ENCODE assay signal across 21 cellular contexts in the genomic region with DNA sequence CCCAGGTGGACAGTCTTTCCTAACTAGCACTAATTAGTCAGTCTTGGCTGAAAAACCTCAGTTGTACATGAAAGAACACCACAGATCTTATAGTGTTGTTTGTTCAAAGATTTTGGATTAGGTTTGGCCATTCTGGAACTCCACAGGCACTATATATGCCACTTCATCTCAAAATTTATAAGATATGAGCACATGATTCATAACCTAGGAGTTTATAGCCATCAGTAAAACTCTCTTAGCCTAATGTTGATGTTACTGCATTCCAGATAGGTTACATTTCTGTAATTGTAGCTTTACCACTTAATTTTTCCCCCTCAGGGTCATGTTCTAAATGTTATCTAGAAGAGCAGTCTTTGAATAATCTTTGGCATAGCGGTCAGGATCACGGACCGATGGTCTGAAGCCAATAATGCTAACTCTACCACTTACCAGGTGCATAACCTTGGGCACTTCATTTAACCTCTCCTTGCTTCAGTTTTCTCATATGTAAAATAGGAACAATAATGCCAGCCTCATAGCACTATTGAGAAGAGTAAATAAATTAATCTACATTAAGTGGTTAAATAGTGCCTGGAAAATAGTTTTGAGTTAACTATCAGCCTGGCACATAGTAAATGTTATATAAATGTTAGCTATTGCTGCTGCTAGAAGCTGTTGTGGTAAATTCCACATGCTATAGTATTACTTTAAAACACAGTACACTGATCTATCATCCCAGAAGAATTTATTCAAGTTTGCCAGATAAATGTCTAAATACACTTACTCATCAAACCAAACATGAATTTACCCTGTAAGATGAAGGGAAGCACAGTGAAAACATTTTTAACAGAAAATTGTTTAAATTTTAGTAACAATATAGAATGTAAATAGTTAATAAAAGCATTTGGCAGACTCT.
A peak's percentile ranks its signal among the peaks of the same experiment; 100 is the strongest.
DNase-seq lines count a peak whose midpoint lies in the region; ATAC-seq, FAIRE-seq and TF ChIP-seq lines count a peak whose summit lies in the region.
"Had no signal": no experiment of that assay in that cellular context is flagged by ENCODE, and none has a peak within 500 bp of the region (broad histone marks: within the 10 kb centered on the region; RNA-seq: fewer than 3 reads in every experiment).

No MANE protein-coding gene starts in this region.

- FAIRE-seq in GM12891 (lab: Jason Lieb, UNC) = no peak

- H3K79me2 ChIP-seq in smooth muscle cell (ENCODE audit: low read depth) = no peaks in the 10 kb centered on the region

- no peaks in the 10 kb centered on the region for H3K4me1 Mint-ChIP-seq in activated CD4-positive, alpha-beta T cell treated with anti-CD3 and anti-CD28 coated beads for 36 hours
- no peaks in the 10 kb centered on the region for H3K4me1 Mint-ChIP-seq in activated CD4-positive, alpha-beta T cell treated with anti-CD3 and anti-CD28 coated beads, Interleukin-2, amount 10 ng/mL, durations not matched to agents 24 days and 14 days
- H3K4me1 Mint-ChIP-seq: activated B cell treated with CpG ODN at 0.5 μM for 24 hours; CD4-positive, alpha-beta memory T cell; immature natural killer cell; naive thymus-derived CD4-positive, alpha-beta T cell had no signal

- H3K4me2 ChIP-seq in smooth muscle cell = peak overlapping the region; percentile 19

- no peaks in the 10 kb centered on the region for H3F3A ChIP-seq in smooth muscle cell (ENCODE audit: low read depth)

- no peaks in the 10 kb centered on the region for H3K36me3 Mint-ChIP-seq in activated CD4-positive, alpha-beta T cell treated with anti-CD3 and anti-CD28 coated beads for 36 hours (ENCODE audit: low read depth)
- H3K36me3 Mint-ChIP-seq in activated CD4-positive, alpha-beta T cell treated with anti-CD3 and anti-CD28 coated beads, Interleukin-2, amount 10 ng/mL, durations not matched to agents 24 days and 14 days (ENCODE audit: low read depth) = no peaks in the 10 kb centered on the region
- H3K36me3 Mint-ChIP-seq: CD4-positive, alpha-beta memory T cell; immature natural killer cell; naive thymus-derived CD4-positive, alpha-beta T cell had no signal

- no peak overlapping the region for H3K27ac Mint-ChIP-seq in activated CD4-positive, alpha-beta T cell treated with anti-CD3 and anti-CD28 coated beads for 36 hours
- H3K27ac Mint-ChIP-seq in activated CD4-positive, alpha-beta T cell treated with anti-CD3 and anti-CD28 coated beads, Interleukin-2, amount 10 ng/mL, durations not matched to agents 24 days and 14 days = no peak overlapping the region
- H3K27ac Mint-ChIP-seq: activated B cell treated with CpG ODN at 0.5 μM for 24 hours; activated T-helper 1 cell treated with anti-CD3 and anti-CD28 coated beads, Interleukin-12 subunit alpha, Interleukin-12 subunit beta, Interleukin-2, Interleukin-4 antibody, amounts not matched to agents 30 ng/mL and 10 ng/mL and 1 ng/mL, durations not matched to agents 14 hours and 24 hours and 36 hours; CD4-positive, alpha-beta memory T cell; immature natural killer cell; naive thymus-derived CD4-positive, alpha-beta T cell; progenitor cell of endocrine pancreas; T-helper 1 cell treated with Interleukin-12 subunit alpha and Interleukin-12 subunit beta and Interleukin-4 antibody, amounts not matched to agents 30 μg/mL and 1 μg/mL, for 36 hours had no signal

- TF ChIP-seq CTCF in Panc1 (IDR thresholded peaks at IDR 0.05) = no peak
- TF ChIP-seq CTCF in smooth muscle cell (IDR thresholded peaks at IDR 0.05; ENCODE audit: borderline replicate concordance, insufficient read depth, poor library complexity, severe bottlenecking) = no peak

- no peaks in the 10 kb centered on the region for H3K27me3 Mint-ChIP-seq in activated CD4-positive, alpha-beta T cell treated with anti-CD3 and anti-CD28 coated beads for 36 hours
- H3K27me3 Mint-ChIP-seq in activated CD4-positive, alpha-beta T cell treated with anti-CD3 and anti-CD28 coated beads, Interleukin-2, amount 10 ng/mL, durations not matched to agents 24 days and 14 days = no peaks in the 10 kb centered on the region
- H3K27me3 Mint-ChIP-seq: activated B cell treated with CpG ODN at 0.5 μM for 24 hours; CD4-positive, alpha-beta memory T cell; naive thymus-derived CD4-positive, alpha-beta T cell; progenitor cell of endocrine pancreas had no signal

- H3K4me3 Mint-ChIP-seq in activated CD4-positive, alpha-beta T cell treated with anti-CD3 and anti-CD28 coated beads for 36 hours = no peak overlapping the region
- H3K4me3 Mint-ChIP-seq in activated CD4-positive, alpha-beta T cell treated with anti-CD3 and anti-CD28 coated beads, Interleukin-2, amount 10 ng/mL, durations not matched to agents 24 days and 14 days = no peak overlapping the region
- H3K4me3 Mint-ChIP-seq: activated B cell treated with CpG ODN at 0.5 μM for 24 hours; activated T-helper 1 cell treated with anti-CD3 and anti-CD28 coated beads, Interleukin-12 subunit alpha, Interleukin-12 subunit beta, Interleukin-2, Interleukin-4 antibody, amounts not matched to agents 30 ng/mL and 10 ng/mL and 1 ng/mL, durations not matched to agents 14 hours and 24 hours and 36 hours; CD4-positive, alpha-beta memory T cell; immature natural killer cell; naive thymus-derived CD4-positive, alpha-beta T cell; T-helper 1 cell treated with Interleukin-12 subunit alpha and Interleukin-12 subunit beta and Interleukin-4 antibody, amounts not matched to agents 30 μg/mL and 1 μg/mL, for 36 hours had no signal

- no peak overlapping the region for H2AFZ ChIP-seq in smooth muscle cell (ENCODE audit: low read depth)

- H4K20me1 ChIP-seq in smooth muscle cell (ENCODE audit: low read depth) = no peaks in the 10 kb centered on the region

- H3K36me3 ChIP-seq in Panc1 (ENCODE audit: control insufficient read depth, insufficient read depth, low read length) (no peaks in the 10 kb centered on the region), smooth muscle cell (ENCODE audit: low read depth) (no peaks in the 10 kb centered on the region)
- H3K36me3 ChIP-seq: lower lobe of right lung, tibial artery had no signal

- intact Hi-C loops in Panc1 (cut with micrococcal nuclease; ENCODE audit: unreplicated experiment) = no loop called here
- intact Hi-C loops in activated CD4-positive, alpha-beta T cell treated with anti-CD3 and anti-CD28 coated beads for 36 hours (cut with DNase I, micrococcal nuclease) = no loop called here
- intact Hi-C loops in activated CD4-positive, alpha-beta T cell treated with anti-CD3 and anti-CD28 coated beads, Interleukin-2, amount 10 ng/mL, durations not matched to agents 24 days and 14 days (cut with micrococcal nuclease) = no loop called here

- DNase-seq in GM03348 (ENCODE audit: low spot score) (peak; percentile 25), Panc1 (ENCODE audit: low read depth, low spot score) (no peak), fibroblast of gingiva (ENCODE audit: low read depth) (peak; percentile 60), smooth muscle cell (lab: John Stamatoyannopoulos, UW; ENCODE audit: unreplicated experiment) (no peak), GM12891 (ENCODE audit: insufficient read length, low spot score) (no peak)
- DNase-seq in activated CD4-positive, alpha-beta T cell treated with anti-CD3 and anti-CD28 coated beads for 36 hours = no peak
- DNase-seq in activated CD4-positive, alpha-beta T cell treated with anti-CD3 and anti-CD28 coated beads, Interleukin-2, amount 10 ng/mL, durations not matched to agents 24 days and 14 days = no peak
- DNase-seq: activated B cell treated with CpG ODN at 0.5 μM for 24 hours; CD4-positive, alpha-beta memory T cell; DND-41; immature natural killer cell; lower lobe of right lung; naive thymus-derived CD4-positive, alpha-beta T cell; NCI-H187 treated with DMSO at 0.1 percent for 48 hours; Right ventricle myocardium superior; stimulated activated CD4-positive, alpha-beta T cell treated with anti-CD3 and anti-CD28 coated beads, Interleukin-12 subunit alpha, Interleukin-12 subunit beta, amount 100 ng/mL, for 4 hours; tibial artery had no signal

- H3K4me3 ChIP-seq in Panc1 (ENCODE audit: low read depth in 2 of 2, low read length in 2 of 2) (no peak overlapping the region), smooth muscle cell (no peak overlapping the region)
- H3K4me3 ChIP-seq: lower lobe of right lung, tibial artery had no signal

- peak overlapping the region; percentile 80 for H3K27ac ChIP-seq in Panc1 (ENCODE audit: low read length)
- H3K27ac ChIP-seq in smooth muscle cell (ENCODE audit: low read depth) = no peak overlapping the region
- H3K27ac ChIP-seq: lower lobe of right lung, tibial artery had no signal

- BruUV-seq in Panc1 (replicated peaks; lab: Mats Ljungman, UMichigan) = no TSS peak

- POLR2A ChIA-PET in Panc1 (lab: Charles Lee) = no interaction called here
- POLR2A ChIA-PET in activated CD4-positive, alpha-beta T cell treated with anti-CD3 and anti-CD28 coated beads for 36 hours (lab: Charles Lee) = no interaction called here

- H3K9ac ChIP-seq in smooth muscle cell (ENCODE audit: low read depth) = no peak overlapping the region

- TF ChIP-seq POLR2A in GM12891 (IDR thresholded peaks at IDR 0.05; ENCODE audit: low read depth, low read length) = no peak

- peaks cover 11% of the 10 kb centered on the region; the same call in 1 of the 2 replicates for H3K9me3 ChIP-seq in Panc1 (ENCODE audit: control insufficient read depth, insufficient read depth, low read depth, low read length)
- H3K9me3 ChIP-seq in smooth muscle cell (replicated peaks; ENCODE audit: low read depth) = no peaks in the 10 kb centered on the region
- H3K9me3 ChIP-seq: lower lobe of right lung, tibial artery had no signal

- H3K4me1 ChIP-seq in Panc1 (ENCODE audit: control insufficient read depth, insufficient read depth, low read length) (peaks cover 4% of the 10 kb centered on the region; the same call in 1 of the 2 replicates), smooth muscle cell (ENCODE audit: low read depth) (no peaks in the 10 kb centered on the region)
- H3K4me1 ChIP-seq: lower lobe of right lung, tibial artery had no signal

- H3K9me3 Mint-ChIP-seq in activated CD4-positive, alpha-beta T cell treated with anti-CD3 and anti-CD28 coated beads for 36 hours (ENCODE audit: low read depth) = peaks cover 5% of the 10 kb centered on the region
- H3K9me3 Mint-ChIP-seq in activated CD4-positive, alpha-beta T cell treated with anti-CD3 and anti-CD28 coated beads, Interleukin-2, amount 10 ng/mL, durations not matched to agents 24 days and 14 days = no peaks in the 10 kb centered on the region
- H3K9me3 Mint-ChIP-seq: activated T-helper 1 cell treated with anti-CD3 and anti-CD28 coated beads, Interleukin-12 subunit alpha, Interleukin-12 subunit beta, Interleukin-2, Interleukin-4 antibody, amounts not matched to agents 30 ng/mL and 10 ng/mL and 1 ng/mL, durations not matched to agents 14 hours and 24 hours and 36 hours; T-helper 1 cell treated with Interleukin-12 subunit alpha and Interleukin-12 subunit beta and Interleukin-4 antibody, amounts not matched to agents 30 μg/mL and 1 μg/mL, for 36 hours had no signal

- no peaks in the 10 kb centered on the region for H3K27me3 ChIP-seq in Panc1 (ENCODE audit: control insufficient read depth, insufficient read depth, low read length)
- no peaks in the 10 kb centered on the region for H3K27me3 ChIP-seq in smooth muscle cell (ENCODE audit: low read depth)
- H3K27me3 ChIP-seq: tibial artery had no signal

- 82% methylated on average over 3 of the region's 3 CpGs for WGBS in smooth muscle cell (ENCODE audit: low lambda C conversion rate)

- in situ Hi-C loops in Panc1 (cut with HindIII; ENCODE audit: low pct_unique_long_range_greater_than_20kb, low sequenced_read_pairs) = no loop called here

- CTCF ChIA-PET in Panc1 (lab: Charles Lee) = no interaction called here
- CTCF ChIA-PET in activated CD4-positive, alpha-beta T cell treated with anti-CD3 and anti-CD28 coated beads for 36 hours (lab: Charles Lee) = no interaction called here

- ATAC-seq in Panc1 = peak; percentile 90
- ATAC-seq in activated CD4-positive, alpha-beta T cell treated with anti-CD3 and anti-CD28 coated beads for 36 hours = no peak
- ATAC-seq: HCT116; lower lobe of right lung; naive thymus-derived CD4-positive, alpha-beta T cell had no signal

Comparison
In these comparisons a context has a peak if more than half of its experiments do, and no peak if none do; other contexts are left out.
1. DNase-seq: peak in GM03348 (single experiment) and fibroblast of gingiva (single experiment); none in Panc1 (single experiment), smooth muscle cell (single experiment), activated CD4-positive, alpha-beta T cell treated with anti-CD3 and anti-CD28 coated beads for 36 hours (single experiment), GM12891 (single experiment) and activated CD4-positive, alpha-beta T cell treated with anti-CD3 and anti-CD28 coated beads, Interleukin-2, amount 10 ng/mL, durations not matched to agents 24 days and 14 days (single experiment).